11 cellular contexts compared by ENCODE assay signal in the genomic region with DNA sequence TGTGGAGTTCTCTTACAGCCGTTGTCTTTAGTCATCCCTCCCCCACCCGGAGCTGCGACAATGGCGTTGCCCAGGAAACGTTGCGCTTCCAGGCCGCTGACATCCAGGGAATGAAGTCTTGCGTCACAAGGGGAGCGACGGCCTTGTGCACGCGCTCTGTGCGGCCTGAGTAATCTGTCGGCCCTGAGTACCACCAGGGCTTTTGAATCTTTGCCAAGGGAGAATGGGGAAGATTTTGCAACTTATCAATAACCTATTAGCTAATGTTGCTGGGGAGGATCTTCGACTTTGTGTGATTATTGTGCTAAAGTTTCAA. TPM values are rescaled to one million over a fixed set of nuclear protein-coding genes. Genes with fewer than 3 reads are reported as not detected.
DNase-seq lines count a peak whose midpoint lies in the region; ATAC-seq and TF ChIP-seq lines count a peak whose summit lies in the region.
"Had no signal": no experiment of that assay in that cellular context is flagged by ENCODE, and none has a peak within 500 bp of the region (broad histone marks: within the 10 kb centered on the region; RNA-seq: fewer than 3 reads in every experiment).

SOX30 (minus strand) TSS at position 62 of the 316 bp plus-strand sequence. CDS start 360 bp downstream, outside the sequence.

- ATAC-seq in heart left ventricle, result no peak

- H3K4me3 ChIP-seq in heart left ventricle (peak within 1 kb of the TSS in 11 of 12 donors; percentile 23 to 64 (median 52)), colonic mucosa (peak within 1 kb of the TSS; percentile 42), mucosa of rectum (ENCODE audit: low read length in 2 of 2) (peak within 1 kb of the TSS; percentile 69 to 71), urinary bladder (ENCODE audit: low read depth, low read length) (peak within 1 kb of the TSS; percentile 45)

- DNase-seq in heart left ventricle (no peak), cardiac septum (ENCODE audit: low spot score) (no peak), colonic mucosa (no peak), GM13976 (ENCODE audit: low spot score) (no peak), iPS-NIHi7 (ENCODE audit: extremely low spot score) (no peak)
- no peak for DNase-seq in activated CD4-positive, CD25-positive, alpha-beta regulatory T cell (lab: John Stamatoyannopoulos, UW)
- DNase-seq: NCI-H748 treated with DMSO at 0.1 percent for 48 hours had no signal

- peaks cover 0 to 5% (median 0%) of the 10 kb centered on the region in 9 donors for H3K27me3 ChIP-seq in heart left ventricle
- H3K27me3 ChIP-seq in colonic mucosa, result no peaks in the 10 kb centered on the region
- H3K27me3 ChIP-seq in mucosa of rectum (ENCODE audit: control insufficient read depth in 2 of 2, insufficient read depth in 2 of 2, low read length in 2 of 2), result no peaks in the 10 kb centered on the region

- peak within 1 kb of the TSS in 1 of 2 donors; percentile 76 for H3K9ac ChIP-seq in colonic mucosa (ENCODE audit: low read depth in 2 of 2, low read length in 2 of 2)
- peak within 1 kb of the TSS; percentile 63 to 76 for H3K9ac ChIP-seq in mucosa of rectum (ENCODE audit: low read depth in 1 of 2, low read length in 2 of 2)

- H3K36me3 ChIP-seq in heart left ventricle (no peaks in the 10 kb centered on the region), colonic mucosa (no peaks in the 10 kb centered on the region), mucosa of rectum (ENCODE audit: control insufficient read depth in 2 of 2, insufficient read depth in 2 of 2, low read length in 2 of 2) (no peaks in the 10 kb centered on the region), urinary bladder (ENCODE audit: insufficient read depth) (no peaks in the 10 kb centered on the region)

- H3K9me3 ChIP-seq in heart left ventricle (peaks cover 0 to 18% (median 4%) of the 10 kb centered on the region in 12 donors), colonic mucosa (no peaks in the 10 kb centered on the region), mucosa of rectum (ENCODE audit: control insufficient read depth in 2 of 2, low read length in 2 of 2) (no peaks in the 10 kb centered on the region)

- peaks cover 0 to 7% (median 1%) of the 10 kb centered on the region in 12 donors for H3K4me1 ChIP-seq in heart left ventricle
- H3K4me1 ChIP-seq in colonic mucosa, result no peaks in the 10 kb centered on the region
- H3K4me1 ChIP-seq in mucosa of rectum (ENCODE audit: control insufficient read depth in 2 of 2, insufficient read depth in 2 of 2, low read length in 2 of 2), result peaks cover 0 to 4% of the 10 kb centered on the region in 2 donors
- H3K4me1 ChIP-seq in urinary bladder (ENCODE audit: insufficient read depth), result no peaks in the 10 kb centered on the region

- in situ Hi-C loops in GM13976 (cut with MboI; ENCODE audit: low sequenced_read_pairs, unreplicated experiment), result no loop called here

- no peak for TF ChIP-seq POLR2A in heart left ventricle (IDR thresholded peaks at IDR 0.05)

- no peak for TF ChIP-seq CTCF in heart left ventricle (IDR thresholded peaks at IDR 0.05)
- no peak for TF ChIP-seq CTCF in colonic mucosa (IDR thresholded peaks at IDR 0.05)
- TF ChIP-seq CTCF in GM13976 (IDR thresholded peaks at IDR 0.05; ENCODE audit: borderline replicate concordance, control extremely low read depth, extremely low read depth, insufficient read depth, missing control alignments), result no peak

- WGBS in heart left ventricle, 4 donors, result 92 to 95% (median 92%) methylated on average over 15 of the region's 15 CpGs
- WGBS in urinary bladder, result 93% methylated on average over 15 of the region's 15 CpGs

- H3K27ac ChIP-seq in heart left ventricle (peak within 1 kb of the TSS in 1 of 12 donors; percentile 7), colonic mucosa (no peak within 1 kb of the TSS), mucosa of rectum (ENCODE audit: low read depth in 2 of 2, low read length in 2 of 2) (peak within 1 kb of the TSS; percentile 65 to 67), urinary bladder (ENCODE audit: low read depth) (no peak within 1 kb of the TSS)
- H3K27ac ChIP-seq: epithelial cell of prostate had no signal

- intact Hi-C loops in heart left ventricle (cut with DNase I), result no loop called here
- intact Hi-C loops in cardiac septum (cut with DNase I), result no loop called here
- intact Hi-C loops in colonic mucosa (cut with DNase I), result no loop called here

RNA-seq across cellular contexts. Expression of gene SOX30, which starts in this region (rescaled TPM):
- total RNA-seq in heart left ventricle (under 1 TPM in 4 of 9 donors, not detected in 5; 0.11 to 0.48 (median 0.19) TPM), cardiac septum (0.13 TPM), colonic mucosa (under 1 TPM; 0.08 to 0.42 TPM), urinary bladder (not detected)
- polyA plus RNA-seq in heart left ventricle (under 1 TPM; 0.08 to 0.11 TPM), urinary bladder (0.33 TPM)
- total RNA-seq: progenitor cell of endocrine pancreas had no signal

Comparison
In these comparisons a context has a peak if more than half of its experiments do, and no peak if none do; other contexts are left out.
1. H3K27ac ChIP-seq: peak in mucosa of rectum (2 of 2); none in colonic mucosa (single experiment) and urinary bladder (single experiment).
2. Peak in every context shown above with its lines, with median percentiles within 50 percentile points of each other: H3K4me3 ChIP-seq.